ENCODE assay signal across 24 cellular contexts in the genomic region with DNA sequence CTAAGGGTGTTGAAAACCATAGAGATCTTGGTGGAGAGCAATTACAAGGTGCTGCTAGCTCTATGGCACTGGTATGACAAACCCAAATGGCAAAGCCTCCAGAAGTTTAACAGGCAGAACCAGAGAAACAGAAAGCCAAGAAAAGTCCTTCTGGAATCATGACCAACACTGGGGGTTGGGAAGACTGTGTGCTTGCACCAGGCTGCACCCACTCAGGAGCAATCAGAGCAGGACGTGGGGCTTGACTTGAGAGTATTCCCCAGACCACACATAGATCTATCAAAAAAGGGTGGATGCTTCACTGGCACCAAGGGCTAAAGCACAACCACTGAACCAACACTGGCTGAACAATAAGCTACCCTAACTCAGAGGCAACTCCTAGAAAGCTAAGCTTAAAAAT.
"Had no signal": no experiment of that assay in that cellular context is flagged by ENCODE, and none has a peak within 500 bp of the region (broad histone marks: within the 10 kb centered on the region; RNA-seq: fewer than 3 reads in every experiment).

No MANE protein-coding gene starts in this region.

- H3K9me3 ChIP-seq: gastroesophageal sphincter, lower lobe of right lung, mucosa of descending colon, thoracic aorta had no signal

- H3K9me3 Mint-ChIP-seq: activated CD4-positive, alpha-beta memory T cell treated with anti-CD3 and anti-CD28 coated beads for 36 hours; activated naive CD4-positive, alpha-beta T cell treated with anti-CD3 and anti-CD28 coated beads, Interleukin-2, amount 50 U/mL, for 72 hours; central memory CD8-positive, alpha-beta T cell; naive B cell had no signal

- H3K4me1 ChIP-seq: gastroesophageal sphincter had no signal

- ATAC-seq: activated naive CD4-positive, alpha-beta T cell treated with anti-CD3 and anti-CD28 coated beads, Interleukin-2, amount 50 U/mL, for 72 hours; gastroesophageal sphincter; T-helper 17 cell had no signal

- H3K4me3 ChIP-seq: gastroesophageal sphincter, lower lobe of right lung, mucosa of descending colon, thoracic aorta had no signal

- H3K27ac ChIP-seq: brain microvascular endothelial cell, gastroesophageal sphincter, lower lobe of right lung, thoracic aorta had no signal

- H3K27me3 ChIP-seq: brain microvascular endothelial cell, gastroesophageal sphincter had no signal

- FAIRE-seq: colon, endothelial cell of umbilical vein, islet of Langerhans had no signal

- H3K27me3 Mint-ChIP-seq: activated CD4-positive, alpha-beta memory T cell treated with anti-CD3 and anti-CD28 coated beads for 36 hours; central memory CD8-positive, alpha-beta T cell; naive B cell; T-helper 17 cell had no signal

- DNase-seq: activated CD4-positive, alpha-beta memory T cell treated with anti-CD3 and anti-CD28 coated beads for 36 hours; activated CD4-positive, alpha-beta T cell treated with anti-CD3 and anti-CD28 coated beads for 48 hours; activated gamma-delta T cell; aorta; effector memory CD4-positive, alpha-beta T cell; head of caudate nucleus; left colon; lower lobe of right lung; mesendoderm; mucosa of descending colon; naive B cell; occipital lobe; retina; stimulated activated CD4-positive, alpha-beta T cell treated with anti-CD3 and anti-CD28 coated beads, Interleukin-4, amount 100 ng/mL, for 1 hour; stimulated activated naive CD4-positive, alpha-beta T cell; T-helper 17 cell had no signal

- H3K4me3 Mint-ChIP-seq: activated CD4-positive, alpha-beta memory T cell treated with anti-CD3 and anti-CD28 coated beads for 36 hours; central memory CD8-positive, alpha-beta T cell; T-helper 17 cell had no signal

- H3K27ac Mint-ChIP-seq: activated CD4-positive, alpha-beta memory T cell treated with anti-CD3 and anti-CD28 coated beads for 36 hours; activated naive CD4-positive, alpha-beta T cell treated with anti-CD3 and anti-CD28 coated beads, Interleukin-2, amount 50 U/mL, for 72 hours; T-helper 17 cell had no signal
